Comparison of ENCODE assay signal across 7 cellular contexts in the genomic region with DNA sequence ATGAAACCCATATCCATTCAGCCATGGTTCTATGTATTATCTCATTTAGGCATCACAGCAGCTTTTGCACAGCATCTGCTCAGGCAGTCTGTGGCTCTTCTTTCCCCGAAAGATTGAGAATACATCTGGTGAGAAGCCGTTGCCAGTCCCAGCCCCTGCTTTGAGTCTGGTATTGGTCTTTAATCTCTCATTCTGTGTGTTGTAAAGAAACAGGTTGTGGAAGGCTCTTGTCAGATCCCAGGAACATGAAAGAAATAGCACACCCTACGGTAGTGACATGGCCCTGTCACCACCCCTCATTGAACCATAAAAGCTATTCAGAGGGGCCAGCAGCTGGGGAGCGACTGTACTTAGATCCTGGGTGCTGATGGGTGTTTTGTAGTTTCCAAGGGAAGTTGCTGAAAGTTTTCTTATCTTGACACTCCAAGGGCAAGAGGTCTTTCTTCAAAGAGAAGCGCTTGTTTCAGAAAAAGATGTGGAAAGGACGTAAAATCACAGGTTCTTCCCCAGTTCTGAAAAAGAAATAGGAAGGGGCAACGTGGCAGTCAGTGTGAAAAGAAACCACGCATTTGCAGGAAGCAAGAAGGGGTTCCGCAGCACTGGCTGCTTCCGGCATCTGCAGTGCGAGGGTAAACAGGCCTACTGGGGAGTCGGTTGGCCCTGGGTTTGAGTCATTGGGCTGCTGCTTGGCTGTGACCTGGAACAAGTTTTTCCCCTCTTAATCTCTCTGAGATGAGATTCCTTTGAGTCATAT.
A peak's percentile ranks its signal among the peaks of the same experiment; 100 is the strongest.
DNase-seq lines count a peak whose midpoint lies in the region; ATAC-seq and TF ChIP-seq lines count a peak whose summit lies in the region.

No MANE protein-coding gene starts in this region.

- H3K4me3 ChIP-seq in Panc1 (ENCODE audit: low read depth in 2 of 2, low read length in 2 of 2) (no peak overlapping the region), subcutaneous abdominal adipose tissue (ENCODE audit: low read depth in 1 of 5, low read length in 5 of 5) (no peak overlapping the region)

- peaks cover 52 to 76% (median 67%) of the 10 kb centered on the region in 3 donors for H3K4me1 Mint-ChIP-seq in naive B cell

- H3K27me3 ChIP-seq in Panc1 (ENCODE audit: control insufficient read depth, insufficient read depth, low read length) (no peaks in the 10 kb centered on the region), subcutaneous abdominal adipose tissue (ENCODE audit: control insufficient read depth in 5 of 5, insufficient read depth in 4 of 5, low read length in 5 of 5) (no peaks in the 10 kb centered on the region)

- no peak for DNase-seq in Panc1 (ENCODE audit: low read depth, low spot score)
- DNase-seq in activated effector memory CD4-positive, alpha-beta T cell treated with Interleukin-2 at 50 U/mL for 16 hours: peak; percentile 48
- peak; percentile 51 for DNase-seq in naive B cell
- DNase-seq in NAMALWA (ENCODE audit: low spot score): no peak
- DNase-seq in SIG-M5 treated with dmso at 0.1 percent for 504 hours (lab: John Stamatoyannopoulos, UW; ENCODE audit: unreplicated experiment): no peak
- no peak for DNase-seq in AG08396 (ENCODE audit: low spot score)

- H3K27me3 Mint-ChIP-seq in naive B cell: no peaks in the 10 kb centered on the region

- H3K4me1 ChIP-seq in Panc1 (ENCODE audit: control insufficient read depth, insufficient read depth, low read length) (peaks cover 41% of the 10 kb centered on the region), subcutaneous abdominal adipose tissue (ENCODE audit: control insufficient read depth in 5 of 5, insufficient read depth in 5 of 5, low read length in 5 of 5) (peaks cover 26 to 57% (median 56%) of the 10 kb centered on the region in 5 donors)

- H3K36me3 Mint-ChIP-seq in naive B cell: no peaks in the 10 kb centered on the region

- H3K27ac Mint-ChIP-seq in naive B cell: peak overlapping the region; percentile 96 to 98 (median 97)

- TF ChIP-seq CTCF in Panc1 (IDR thresholded peaks at IDR 0.05): no peak

- in situ Hi-C loops in Panc1 (cut with HindIII; ENCODE audit: low pct_unique_long_range_greater_than_20kb, low sequenced_read_pairs): no loop called here

- H3K36me3 ChIP-seq in Panc1 (ENCODE audit: control insufficient read depth, insufficient read depth, low read length) (no peaks in the 10 kb centered on the region), subcutaneous abdominal adipose tissue (ENCODE audit: control insufficient read depth in 5 of 5, insufficient read depth in 5 of 5, low read length in 5 of 5) (peaks cover 0 to 2% (median 0%) of the 10 kb centered on the region in 5 donors)

- peak overlapping the region; percentile 41; the same call in 1 of the 2 replicates for H3K27ac ChIP-seq in Panc1 (ENCODE audit: low read length)
- H3K27ac ChIP-seq in subcutaneous abdominal adipose tissue (ENCODE audit: low read depth, low read length): peak overlapping the region; percentile 3

- ATAC-seq in Panc1: no peak
- ATAC-seq in naive B cell (ENCODE audit: low read depth in 2 of 2): peak; percentile 83 to 84

- peaks cover 32% of the 10 kb centered on the region; the same call in 1 of the 2 replicates for H3K9me3 ChIP-seq in Panc1 (ENCODE audit: control insufficient read depth, insufficient read depth, low read depth, low read length)
- no peaks in the 10 kb centered on the region for H3K9me3 ChIP-seq in subcutaneous abdominal adipose tissue (ENCODE audit: control insufficient read depth in 5 of 5, low read length in 5 of 5)

- H3K9ac ChIP-seq in subcutaneous abdominal adipose tissue (ENCODE audit: low read length in 5 of 5): no peak overlapping the region

- POLR2A ChIA-PET in Panc1 (lab: Charles Lee): no interaction called here

- peak overlapping the region; percentile 46 to 90 (median 80) for H3K4me3 Mint-ChIP-seq in naive B cell

- CTCF ChIA-PET in Panc1 (lab: Charles Lee): no interaction called here

- H3K9me3 Mint-ChIP-seq in naive B cell: peaks cover 0 to 1% (median 0%) of the 10 kb centered on the region in 7 donors

- BruUV-seq in Panc1 (replicated peaks; lab: Mats Ljungman, UMichigan): no TSS peak

- intact Hi-C loops in Panc1 (cut with micrococcal nuclease; ENCODE audit: unreplicated experiment): no loop called here

Comparison
In these comparisons a context has a peak if more than half of its experiments do, and no peak if none do; other contexts are left out.
1. DNase-seq: peak in activated effector memory CD4-positive, alpha-beta T cell treated with Interleukin-2 at 50 U/mL for 16 hours (single experiment) and naive B cell (single experiment); none in Panc1 (single experiment), NAMALWA (single experiment), SIG-M5 treated with dmso at 0.1 percent for 504 hours (single experiment) and AG08396 (single experiment).